15 cellular contexts compared by ENCODE assay signal in the genomic region with DNA sequence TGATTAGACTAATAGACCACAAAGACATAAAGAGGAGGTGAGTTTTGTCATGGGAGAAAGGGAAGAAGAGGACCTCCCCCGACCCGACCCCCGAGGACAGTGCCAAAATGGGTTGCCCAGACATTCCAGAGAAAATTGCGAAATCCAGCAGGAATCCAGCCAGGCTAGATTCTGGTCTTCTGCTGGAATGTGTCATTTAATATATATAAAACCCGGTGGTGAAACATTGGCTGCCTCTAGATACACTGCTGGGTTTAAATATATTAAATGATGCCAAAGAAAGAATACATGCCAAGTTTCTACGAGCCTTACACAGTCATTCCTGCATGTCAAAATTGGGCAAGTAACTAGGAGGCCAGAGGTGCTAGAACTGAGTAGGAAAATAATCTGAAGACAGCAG. TPM values are rescaled to one million over a fixed set of nuclear protein-coding genes. Genes with fewer than 3 reads are reported as not detected.
DNase-seq lines count a peak whose midpoint lies in the region; ATAC-seq and TF ChIP-seq lines count a peak whose summit lies in the region.
"Had no signal": no experiment of that assay in that cellular context is flagged by ENCODE, and none has a peak within 500 bp of the region (broad histone marks: within the 10 kb centered on the region; RNA-seq: fewer than 3 reads in every experiment).

No MANE protein-coding gene starts in this region.

- peak; percentile 2 for DNase-seq in GM04504 (ENCODE audit: low read depth)
- DNase-seq in RPMI7951 (ENCODE audit: low read depth) = peak; percentile 40
- DNase-seq in fibroblast of mammary gland (ENCODE audit: low read depth) = peak; percentile 40
- DNase-seq in renal cortical epithelial cell (ENCODE audit: low read depth) = peak; percentile 41
- DNase-seq in NCI-H187 (lab: John Stamatoyannopoulos, UW) = no peak
- no peak for DNase-seq in body of pancreas
- DNase-seq in D341Med (ENCODE audit: low spot score) = no peak
- DNase-seq: central memory CD4-positive, alpha-beta T cell; left ventricle myocardium superior; NCI-H1105 treated with DMSO at 0.1 percent for 48 hours; NCI-H774; stimulated activated CD4-positive, alpha-beta T cell treated with anti-CD3 and anti-CD28 coated beads, Interleukin-2, amount 100 ng/mL, for 24 hours; stimulated activated naive CD4-positive, alpha-beta T cell had no signal

- WGBS in body of pancreas, 2 donors = 19 to 26% methylated on average over 6 of the region's 6 CpGs

- H3K9me3 ChIP-seq in body of pancreas = no peaks in the 10 kb centered on the region

- H3K4me3 ChIP-seq in fibroblast of mammary gland (ENCODE audit: control insufficient read depth, low read depth, low read length) (no peak overlapping the region), body of pancreas (no peak overlapping the region)

- no peak for ATAC-seq in body of pancreas
- ATAC-seq in GM19397 (IDR thresholded peaks at IDR 0.05; ENCODE audit: unreplicated experiment) = no peak
- ATAC-seq: esophagus mucosa, left ventricle myocardium superior had no signal

- no peak for TF ChIP-seq POLR2A in body of pancreas (IDR thresholded peaks at IDR 0.05)

- no peak overlapping the region for H3K27ac ChIP-seq in body of pancreas

- intact Hi-C loops in body of pancreas (cut with DNase I) = no loop called here

- H3K36me3 ChIP-seq in body of pancreas (replicated peaks in 1 of 2; ENCODE audit: insufficient read depth in 1 of 2, low read depth in 2 of 2) = no peaks in the 10 kb centered on the region

- no peaks in the 10 kb centered on the region for H3K27me3 ChIP-seq in body of pancreas

- peaks cover 11% of the 10 kb centered on the region for H3K4me1 ChIP-seq in body of pancreas

- TF ChIP-seq CTCF in fibroblast of mammary gland (conservative IDR thresholded peaks at IDR 0.05; ENCODE audit: control insufficient read depth, insufficient read depth, low read depth, low read length) (no peak), body of pancreas (IDR thresholded peaks at IDR 0.05) (no peak)

RNA-seq across cellular contexts. Expression of gene SPESP1, which starts 45.3 kb away (rescaled TPM):
- total RNA-seq in RPMI7951 (2014; rRNA removed; shearing (Covaris generic)) = 37.3 and 46.7 TPM in 2 replicates
- total RNA-seq in renal cortical epithelial cell (0.75 and 4.3 TPM in 2 replicates), body of pancreas (1 to 10 TPM in 1 of 2 donors, not detected in 1; 2.1 TPM)

Comparison
In these comparisons a context has a peak if more than half of its experiments do, and no peak if none do; other contexts are left out.
1. DNase-seq: peak in GM04504 (single experiment), RPMI7951 (single experiment), fibroblast of mammary gland (single experiment) and renal cortical epithelial cell (single experiment); none in NCI-H187 (0 of 2), body of pancreas (0 of 4) and D341Med (single experiment).